Comparison of ENCODE assay signal across 12 cellular contexts in genomic region chr12:8648598-8649205, GRCh38. TPM values are rescaled to one million over a fixed set of nuclear protein-coding genes. Genes with fewer than 3 reads are reported as not detected.
DNase-seq lines count a peak whose midpoint lies in the region; ATAC-seq and TF ChIP-seq lines count a peak whose summit lies in the region.
"Had no signal": no experiment of that assay in that cellular context is flagged by ENCODE, and none has a peak within 500 bp of the region (broad histone marks: within the 10 kb centered on the region; RNA-seq: fewer than 3 reads in every experiment).

No MANE protein-coding gene starts in this region.

- H3K27ac ChIP-seq in left lung (no peak overlapping the region), adrenal gland (no peak overlapping the region)
- H3K27ac ChIP-seq: SK-N-MC had no signal

- H3K4me3 ChIP-seq in left lung (no peak overlapping the region), adrenal gland (no peak overlapping the region)
- H3K4me3 ChIP-seq: SK-N-MC had no signal

- ATAC-seq in HG03025 (IDR thresholded peaks at IDR 0.05; ENCODE audit: low FRiP score, unreplicated experiment) = peak; percentile 58
- ATAC-seq in left lung = no peak
- ATAC-seq: sciatic nerve had no signal

- intact Hi-C loops in left lung (cut with DNase I) = no loop called here
- intact Hi-C loops in posterior vena cava (cut with DNase I) = no loop called here
- intact Hi-C loops in adrenal gland (cut with DNase I) = no loop called here

- 74 to 83% (median 75%) methylated on average over 8 of the region's 8 CpGs for WGBS in adrenal gland, 4 donors

- DNase-seq in GM19238 (ENCODE audit: insufficient read length, low spot score) = peak; percentile 60
- DNase-seq in activated CD8-positive, alpha-beta memory T cell treated with anti-CD3 and anti-CD28 coated beads for 24 hours = peak; percentile 83
- DNase-seq in stimulated activated CD4-positive, alpha-beta T cell treated with anti-CD3 and anti-CD28 coated beads, TNF-alpha, amount 100 ng/mL, for 48 hours (ENCODE audit: low read depth in 3 of 3) = peak; percentile 64 to 76 (median 65)
- no peak for DNase-seq in inferior parietal cortex (ENCODE audit: extremely low spot score)
- no peak for DNase-seq in left lung
- DNase-seq in posterior vena cava (ENCODE audit: low spot score) = no peak
- DNase-seq in adrenal gland = no peak

- no peak for TF ChIP-seq POLR2A in adrenal gland (IDR thresholded peaks at IDR 0.05)

- H3K36me3 ChIP-seq in left lung = no peaks in the 10 kb centered on the region
- no peaks in the 10 kb centered on the region for H3K36me3 ChIP-seq in adrenal gland (replicated peaks in 1 of 2)

- H3K4me1 ChIP-seq in left lung = no peaks in the 10 kb centered on the region
- H3K4me1 ChIP-seq in adrenal gland (replicated peaks in 1 of 2) = no peaks in the 10 kb centered on the region

- TF ChIP-seq CTCF in left lung (IDR thresholded peaks at IDR 0.05) (no peak), adrenal gland (IDR thresholded peaks at IDR 0.05) (no peak)

- H3K9me3 ChIP-seq in left lung (no peaks in the 10 kb centered on the region), adrenal gland (replicated peaks in 1 of 3) (no peaks in the 10 kb centered on the region)

- H3K27me3 ChIP-seq in left lung (peaks cover 0 to 4% of the 10 kb centered on the region in 2 donors), adrenal gland (peaks cover 5% of the 10 kb centered on the region)

RNA-seq across cellular contexts. Expression of gene MFAP5, which starts 13.9 kb away (rescaled TPM):
- total RNA-seq in left lung (10 to 100 TPM in 1 of 2 donors, 1 to 10 TPM in 1; 8.3 to 12.0 TPM), posterior vena cava (100 to 1,000 TPM in 1 of 2 donors, 10 to 100 TPM in 1; 61.0 to 362 TPM), adrenal gland (10 to 100 TPM in 5 of 8 donors, 1 to 10 TPM in 2, under 1 TPM in 1; 0.68 to 39.3 (median 13.8) TPM)
- polyA plus RNA-seq in adrenal gland = 10 to 100 TPM; 16.5 to 65.3 (median 22.8) TPM

RNA-seq across cellular contexts. Expression of gene AICDA, which starts 36.0 kb away (rescaled TPM):
- under 1 TPM; 0.17 to 0.24 TPM for total RNA-seq in left lung
- total RNA-seq in posterior vena cava = under 1 TPM in 1 of 2 donors, not detected in 1; 0.28 TPM
- total RNA-seq in adrenal gland = not detected
- polyA plus RNA-seq in adrenal gland = not detected
- total RNA-seq: fibroblast of lung, H1 had no signal
- polyA plus RNA-seq: fibroblast of lung, H1 had no signal

RNA-seq across cellular contexts. Expression of gene RIMKLB, which starts 49.1 kb away (rescaled TPM):
- total RNA-seq in left lung (10 to 100 TPM; 27.3 to 31.7 TPM), posterior vena cava (10 to 100 TPM; 51.1 to 56.3 TPM), adrenal gland (10 to 100 TPM; 10.0 to 29.2 (median 19.1) TPM)
- 100 to 1,000 TPM in 1 of 3 donors, 10 to 100 TPM in 2; 19.3 to 225 (median 50.1) TPM for polyA plus RNA-seq in adrenal gland

Comparison
In these comparisons a context has a peak if more than half of its experiments do, and no peak if none do; other contexts are left out.
1. DNase-seq: peak in GM19238 (single experiment), activated CD8-positive, alpha-beta memory T cell treated with anti-CD3 and anti-CD28 coated beads for 24 hours (single experiment) and stimulated activated CD4-positive, alpha-beta T cell treated with anti-CD3 and anti-CD28 coated beads, TNF-alpha, amount 100 ng/mL, for 48 hours (3 of 3); none in inferior parietal cortex (single experiment), left lung (0 of 2), posterior vena cava (single experiment) and adrenal gland (0 of 7).